8 cellular contexts compared by ENCODE assay signal in genomic region chr14:38208825-38209562, GRCh38. TPM values are rescaled to one million over a fixed set of nuclear protein-coding genes. Genes with fewer than 3 reads are reported as not detected.
DNase-seq lines count a peak whose midpoint lies in the region; ATAC-seq and TF ChIP-seq lines count a peak whose summit lies in the region.

No MANE protein-coding gene starts in this region.

- TF ChIP-seq CTCF in heart right ventricle (IDR thresholded peaks at IDR 0.05): peak in 5 of 9 donors; percentile 8 to 34 (median 33)

- intact Hi-C loops in heart right ventricle (cut with DNase I): loop anchor here in 2 of 10 donors (10.0 kb wide), 2 partner anchors 224 to 304 kb away; no protein-coding TSS in a partner anchor

- ATAC-seq in GM19463 (IDR thresholded peaks at IDR 0.05; ENCODE audit: unreplicated experiment) (peak; percentile 39), heart right ventricle (peak; percentile 53 to 75 (median 64))

- no peaks in the 10 kb centered on the region for H3K36me3 ChIP-seq in heart right ventricle

- peak overlapping the region in 2 of 10 donors; percentile 13 to 54 for H3K27ac ChIP-seq in heart right ventricle

- DNase-seq in T1000 (lab: John Stamatoyannopoulos, UW) (peak; percentile 32), heart right ventricle (peak; percentile 6 to 24), renal cortical epithelial cell (ENCODE audit: low read depth) (peak; percentile 30), H4 (ENCODE audit: low spot score) (no peak), G401 (ENCODE audit: low spot score) (no peak), NCI-H2196 treated with DMSO at 0.1 percent for 48 hours (lab: John Stamatoyannopoulos, UW; ENCODE audit: unreplicated experiment) (no peak), cerebellar cortex (ENCODE audit: low spot score) (no peak)

- peaks cover 0 to 41% (median 23%) of the 10 kb centered on the region in 9 donors for H3K4me1 ChIP-seq in heart right ventricle

- in situ Hi-C loops in G401 (cut with HindIII; ENCODE audit: low sequenced_read_pairs): no loop called here

- 1 to 2% methylated on average over 53 of the region's 53 CpGs for WGBS in heart right ventricle, 2 donors

- peaks cover 0 to 68% (median 50%) of the 10 kb centered on the region in 7 donors for H3K27me3 ChIP-seq in heart right ventricle

- H3K4me3 ChIP-seq in heart right ventricle: peak overlapping the region; percentile 28 to 64 (median 52)

- peaks cover 0 to 11% (median 2%) of the 10 kb centered on the region in 11 donors for H3K9me3 ChIP-seq in heart right ventricle

RNA-seq across cellular contexts. Expression of gene SSTR1, which starts 1.3 kb away (rescaled TPM):
- 1 to 10 TPM in 3 of 10 donors, under 1 TPM in 7; 0.47 to 1.8 (median 0.65) TPM for total RNA-seq in heart right ventricle
- polyA plus RNA-seq in heart right ventricle: under 1 TPM; 0.22 to 0.48 TPM
- total RNA-seq in renal cortical epithelial cell: 0.15 and 0.17 TPM in 2 replicates
- not detected in 2 replicates for total RNA-seq in H4 (2014; rRNA removed; shearing (Covaris generic))
- total RNA-seq in G401 (2014; rRNA removed; shearing (Covaris generic)): not detected in 2 replicates

RNA-seq across cellular contexts. Expression of gene CLEC14A, which starts 46.9 kb away (rescaled TPM):
- total RNA-seq in heart right ventricle (10 to 100 TPM; 26.6 to 45.9 (median 37.1) TPM), renal cortical epithelial cell (under 0.01 and 0.20 TPM in 2 replicates)
- polyA plus RNA-seq in heart right ventricle: 10 to 100 TPM; 18.4 to 71.8 TPM
- not detected in 2 replicates for total RNA-seq in H4 (2014; rRNA removed; shearing (Covaris generic))
- not detected in 2 replicates for total RNA-seq in G401 (2014; rRNA removed; shearing (Covaris generic))

Comparison
In these comparisons a context has a peak if more than half of its experiments do, and no peak if none do; other contexts are left out.
1. DNase-seq: peak in T1000 (single experiment), heart right ventricle (2 of 2) and renal cortical epithelial cell (single experiment); none in H4 (single experiment), G401 (single experiment), NCI-H2196 treated with DMSO at 0.1 percent for 48 hours (single experiment) and cerebellar cortex (single experiment).
2. RNA of gene CLEC14A, which starts 46.9 kb away (total RNA-seq): 26.6 to 45.9 TPM in heart right ventricle; under 0.01 to 0.20 TPM in renal cortical epithelial cell, not detected in H4 and not detected in G401; every median in the first group is over 10 times any median in the second.